Comparison of ENCODE assay signal across 17 cellular contexts in the genomic region with DNA sequence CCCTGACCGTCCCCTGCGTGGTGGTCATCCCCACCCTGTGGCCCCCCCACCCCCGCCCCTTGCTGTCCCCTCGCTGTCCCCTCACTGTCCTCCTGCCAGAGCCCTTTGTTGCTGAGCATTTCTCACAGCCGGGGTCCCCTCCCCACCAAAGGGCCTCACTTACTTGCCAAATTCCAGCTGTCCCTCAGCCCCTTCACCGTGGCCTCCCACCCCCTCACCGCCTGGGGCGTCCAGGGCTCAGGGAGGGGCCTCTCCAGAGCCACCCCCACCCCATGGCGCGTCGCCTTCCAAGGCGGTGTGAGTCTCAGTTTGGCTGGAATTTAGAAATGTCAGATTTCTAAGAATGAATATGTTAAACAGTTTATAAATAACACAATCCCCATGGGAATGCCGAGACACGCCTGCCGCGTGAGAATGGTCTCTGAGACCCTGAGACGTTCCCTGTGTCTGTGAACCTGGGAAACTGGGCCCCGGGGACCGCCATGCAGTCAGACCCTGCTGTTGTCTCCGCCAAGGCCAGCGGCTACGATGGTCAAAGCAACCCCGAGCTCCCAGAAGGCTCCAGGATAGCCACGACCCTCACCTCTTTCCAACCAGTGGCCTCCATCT.
"Had no signal": no experiment of that assay in that cellular context is flagged by ENCODE, and none has a peak within 500 bp of the region (broad histone marks: within the 10 kb centered on the region; RNA-seq: fewer than 3 reads in every experiment).

No MANE protein-coding gene starts in this region.

- DNase-seq: activated CD4-positive, alpha-beta T cell treated with anti-CD3 and anti-CD28 coated beads, Interleukin-2, amount 10 ng/mL, durations not matched to agents 7 days and 5 days; activated CD8-positive, alpha-beta memory T cell treated with anti-CD3 and anti-CD28 coated beads for 24 hours; activated naive CD4-positive, alpha-beta T cell treated with anti-CD3 and anti-CD28 coated beads, Interleukin-2, amount 10 ng/mL, durations not matched to agents 7 days and 5 days; activated T-cell treated with anti-CD3 and anti-CD28 coated beads for 4 hours; adrenal gland; dermis blood vessel endothelial cell; foreskin fibroblast; head of caudate nucleus; left ventricle myocardium inferior; sigmoid colon; stimulated activated CD4-positive, alpha-beta T cell treated with anti-CD3 and anti-CD28 coated beads, Interleukin-12 subunit alpha, Interleukin-12 subunit beta, amount 100 ng/mL, for 4 hours; stimulated activated naive CD4-positive, alpha-beta T cell treated with Interleukin-2 at 50 U/mL for 16 hours; T-helper 1 cell; trophoblast cell had no signal

- H3K36me3 Mint-ChIP-seq: activated naive CD4-positive, alpha-beta T cell treated with anti-CD3 and anti-CD28 coated beads, Interleukin-2, amount 10 ng/mL, durations not matched to agents 7 days and 5 days; memory B cell; natural killer cell treated with Interleukin-12 subunit alpha and Interleukin-12 subunit beta and Interleukin-15 and Interleukin-18, amount 100 ng/mL, for 72 hours had no signal

- H3K36me3 ChIP-seq: adrenal gland, left ventricle myocardium inferior, sigmoid colon had no signal

- H3K4me1 ChIP-seq: adrenal gland, left ventricle myocardium inferior, sigmoid colon had no signal

- H3K9me3 ChIP-seq: adrenal gland, left ventricle myocardium inferior, sigmoid colon had no signal

- H3K27ac Mint-ChIP-seq: activated CD4-positive, alpha-beta T cell treated with anti-CD3 and anti-CD28 coated beads, Interleukin-2, amount 10 ng/mL, durations not matched to agents 7 days and 5 days; activated naive CD4-positive, alpha-beta T cell treated with anti-CD3 and anti-CD28 coated beads, Interleukin-2, amount 10 ng/mL, durations not matched to agents 7 days and 5 days; activated T-helper 17 cell treated with anti-CD3 and anti-CD28 coated beads, Interleukin-2, amount 50 U/mL, for 72 hours; memory B cell; natural killer cell treated with Interleukin-12 subunit alpha and Interleukin-12 subunit beta and Interleukin-15 and Interleukin-18, amount 100 ng/mL, for 72 hours had no signal

- H3K4me3 ChIP-seq: adrenal gland, left ventricle myocardium inferior, sigmoid colon had no signal

- ATAC-seq: activated T-helper 17 cell treated with anti-CD3 and anti-CD28 coated beads, Interleukin-2, amount 50 U/mL, for 72 hours had no signal

- H3K4me1 Mint-ChIP-seq: activated CD4-positive, alpha-beta T cell treated with anti-CD3 and anti-CD28 coated beads, Interleukin-2, amount 10 ng/mL, durations not matched to agents 7 days and 5 days; activated naive CD4-positive, alpha-beta T cell treated with anti-CD3 and anti-CD28 coated beads, Interleukin-2, amount 10 ng/mL, durations not matched to agents 7 days and 5 days; activated T-helper 17 cell treated with anti-CD3 and anti-CD28 coated beads, Interleukin-2, amount 50 U/mL, for 72 hours had no signal

- H3K27ac ChIP-seq: adrenal gland, left ventricle myocardium inferior, sigmoid colon had no signal

- H3K27me3 Mint-ChIP-seq: activated T-helper 17 cell treated with anti-CD3 and anti-CD28 coated beads, Interleukin-2, amount 50 U/mL, for 72 hours; natural killer cell treated with Interleukin-12 subunit alpha and Interleukin-12 subunit beta and Interleukin-15 and Interleukin-18, amount 100 ng/mL, for 72 hours had no signal

- H3K9me3 Mint-ChIP-seq: activated CD4-positive, alpha-beta T cell treated with anti-CD3 and anti-CD28 coated beads, Interleukin-2, amount 10 ng/mL, durations not matched to agents 7 days and 5 days; activated naive CD4-positive, alpha-beta T cell treated with anti-CD3 and anti-CD28 coated beads, Interleukin-2, amount 10 ng/mL, durations not matched to agents 7 days and 5 days; activated T-helper 17 cell treated with anti-CD3 and anti-CD28 coated beads, Interleukin-2, amount 50 U/mL, for 72 hours; memory B cell; natural killer cell treated with Interleukin-12 subunit alpha and Interleukin-12 subunit beta and Interleukin-15 and Interleukin-18, amount 100 ng/mL, for 72 hours had no signal

- H3K4me3 Mint-ChIP-seq: activated CD4-positive, alpha-beta T cell treated with anti-CD3 and anti-CD28 coated beads, Interleukin-2, amount 10 ng/mL, durations not matched to agents 7 days and 5 days; activated naive CD4-positive, alpha-beta T cell treated with anti-CD3 and anti-CD28 coated beads, Interleukin-2, amount 10 ng/mL, durations not matched to agents 7 days and 5 days; activated T-helper 17 cell treated with anti-CD3 and anti-CD28 coated beads, Interleukin-2, amount 50 U/mL, for 72 hours; memory B cell; natural killer cell treated with Interleukin-12 subunit alpha and Interleukin-12 subunit beta and Interleukin-15 and Interleukin-18, amount 100 ng/mL, for 72 hours had no signal
